Comparison of ENCODE assay signal across 28 cellular contexts in the genomic region with DNA sequence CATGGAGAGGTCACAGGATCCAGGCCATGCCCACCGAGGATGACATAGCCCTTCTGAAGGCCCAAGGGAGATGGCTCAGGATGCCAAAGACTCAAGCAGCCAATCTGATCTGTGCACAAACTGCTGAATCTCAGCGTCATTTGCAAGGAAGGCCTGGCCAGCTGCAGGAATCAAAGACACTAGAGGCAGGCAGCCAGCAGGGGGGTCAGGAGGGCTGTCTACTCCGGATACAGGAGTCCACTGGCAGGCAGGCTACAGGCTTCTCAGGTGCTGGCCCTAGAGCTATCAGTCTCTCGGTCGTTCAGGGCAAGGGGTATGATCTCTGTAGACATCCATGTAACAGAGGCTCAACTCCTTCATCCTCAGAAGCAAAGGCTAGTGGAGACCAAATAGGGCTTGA.
"Had no signal": no experiment of that assay in that cellular context is flagged by ENCODE, and none has a peak within 500 bp of the region (broad histone marks: within the 10 kb centered on the region; RNA-seq: fewer than 3 reads in every experiment).

No MANE protein-coding gene starts in this region.

- H3K36me3 ChIP-seq: brain microvascular endothelial cell, gastroesophageal sphincter, heart right ventricle, WERI-Rb-1 had no signal

- ATAC-seq: activated CD4-positive, CD25-positive, alpha-beta regulatory T cell treated with anti-CD3 and anti-CD28 coated beads, Interleukin-2, amount 50 U/mL, for 24 hours; activated CD8-positive, alpha-beta memory T cell treated with anti-CD3 and anti-CD28 coated beads, Interleukin-2, amount 10 ng/mL, durations not matched to agents 7 days and 5 days; activated CD8-positive, alpha-beta T cell treated with anti-CD3 and anti-CD28 coated beads for 36 hours; esophagus mucosa; foreskin keratinocyte; gastroesophageal sphincter; heart right ventricle; T-helper 17 cell had no signal

- DNase-seq: activated B cell treated with CpG ODN at 0.5 μM for 24 hours; activated CD4-positive, alpha-beta T cell treated with anti-CD3 and anti-CD28 coated beads for 48 hours; activated CD4-positive, alpha-beta T cell treated with anti-CD3 and anti-CD28 coated beads, Interleukin-2, amount 50 U/mL, for 1 hour; activated CD4-positive, alpha-beta T cell treated with anti-CD3 and anti-CD28 coated beads, Interleukin-2, amount 50 U/mL, for 48 hours; activated CD8-positive, alpha-beta memory T cell treated with anti-CD3 and anti-CD28 coated beads, Interleukin-2, amount 10 ng/mL, durations not matched to agents 7 days and 5 days; activated CD8-positive, alpha-beta memory T cell treated with anti-CD3 and anti-CD28 coated beads, Interleukin-2, amount 50 U/mL, for 4 hours; activated CD8-positive, alpha-beta T cell treated with anti-CD3 and anti-CD28 coated beads for 36 hours; activated effector memory CD4-positive, alpha-beta T cell treated with Interleukin-2 at 50 U/mL for 16 hours; activated gamma-delta T cell treated with Interleukin-2 at 50 U/mL for 16 hours; activated naive CD4-positive, alpha-beta T cell treated with anti-CD3 and anti-CD28 coated beads, Interleukin-2, amount 50 U/mL, for 16 hours; activated naive CD4-positive, alpha-beta T cell treated with Interleukin-2 at 50 U/mL for 16 hours; activated T-cell treated with anti-CD3 and anti-CD28 coated beads, Interleukin-2, amount 50 U/mL, for 1 hour; activated T-cell treated with anti-CD3 and anti-CD28 coated beads, Interleukin-2, amount 50 U/mL, for 48 hours; amniotic stem cell; anterior cingulate cortex; brain microvascular endothelial cell; caudate nucleus; effector CD8-positive, alpha-beta T cell; foreskin keratinocyte; heart right ventricle; T-helper 1 cell; T-helper 17 cell; T1000; WERI-Rb-1 had no signal

- H3K27me3 ChIP-seq: brain microvascular endothelial cell, foreskin keratinocyte, gastroesophageal sphincter, hepatocyte had no signal

- H3K4me1 ChIP-seq: foreskin keratinocyte, gastroesophageal sphincter, heart right ventricle had no signal

- H3K4me3 ChIP-seq: gastroesophageal sphincter, heart right ventricle, hepatocyte had no signal

- H3K27ac ChIP-seq: brain microvascular endothelial cell, foreskin keratinocyte, gastroesophageal sphincter, heart right ventricle, hepatocyte, WERI-Rb-1 had no signal
